15 cellular contexts compared by ENCODE assay signal in the genomic region with DNA sequence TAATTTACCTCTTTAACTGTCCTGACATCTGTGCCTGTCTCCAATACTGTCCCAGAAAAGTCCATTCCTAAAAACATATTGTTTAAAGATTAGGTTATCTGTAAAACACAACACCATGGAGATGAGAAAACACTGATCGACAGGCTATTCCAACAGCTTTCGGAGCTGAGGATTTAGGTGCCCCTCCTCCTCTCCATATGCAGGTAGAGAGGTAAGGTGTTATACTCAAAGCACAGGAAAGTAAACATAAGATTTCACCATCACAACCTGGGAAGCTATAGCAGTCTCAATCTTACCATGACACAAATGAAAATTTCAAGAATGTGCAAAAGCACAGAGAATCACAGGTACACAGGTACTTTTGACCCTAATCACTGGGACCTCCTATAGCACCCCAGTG.
DNase-seq lines count a peak whose midpoint lies in the region; ATAC-seq and TF ChIP-seq lines count a peak whose summit lies in the region.
"Had no signal": no experiment of that assay in that cellular context is flagged by ENCODE, and none has a peak within 500 bp of the region (broad histone marks: within the 10 kb centered on the region; RNA-seq: fewer than 3 reads in every experiment).

No MANE protein-coding gene starts in this region.

- 75 to 87% (median 82%) methylated on average over 2 of the region's 2 CpGs for WGBS in psoas muscle, 3 donors

- no peaks in the 10 kb centered on the region for H3K27me3 Mint-ChIP-seq in MCF 10A (ENCODE audit: insufficient read depth, unreplicated experiment)

- no peaks in the 10 kb centered on the region for H3K36me3 ChIP-seq in breast epithelium
- no peaks in the 10 kb centered on the region for H3K36me3 ChIP-seq in left lung
- peaks cover 0 to 12% of the 10 kb centered on the region in 2 donors for H3K36me3 ChIP-seq in psoas muscle (ENCODE audit: insufficient read depth in 1 of 2, low read depth in 1 of 2)
- H3K36me3 ChIP-seq: BLaER1, HAP-1 had no signal

- TF ChIP-seq CTCF in breast epithelium (IDR thresholded peaks at IDR 0.05) (no peak), MCF 10A (IDR thresholded peaks at IDR 0.05; ENCODE audit: unreplicated experiment) (no peak), left lung (IDR thresholded peaks at IDR 0.05) (no peak), psoas muscle (IDR thresholded peaks at IDR 0.05) (no peak)

- H3K36me3 Mint-ChIP-seq in MCF 10A (ENCODE audit: insufficient read depth, unreplicated experiment), result no peaks in the 10 kb centered on the region
- H3K36me3 Mint-ChIP-seq: CD8-positive, alpha-beta memory T cell had no signal

- H3K27ac Mint-ChIP-seq in MCF 10A (ENCODE audit: low read depth, unreplicated experiment), result no peak overlapping the region
- H3K27ac Mint-ChIP-seq: CD8-positive, alpha-beta memory T cell had no signal

- H3K9me3 ChIP-seq in breast epithelium (no peaks in the 10 kb centered on the region), left lung (no peaks in the 10 kb centered on the region), psoas muscle (no peaks in the 10 kb centered on the region)
- H3K9me3 ChIP-seq: Caco-2, HAP-1 had no signal

- CTCF ChIA-PET in MCF 10A (lab: Yijun Ruan, JAX), result interaction anchor here (0.6 to 7.8 kb wide), 22 partner anchors 14 to 388 kb away, joined by 3 to 171 read pairs (median 8); partner anchors contain the start of genes RASAL2 and SEC16B

- H3K9me3 Mint-ChIP-seq in MCF 10A (ENCODE audit: unreplicated experiment), result no peaks in the 10 kb centered on the region

- ATAC-seq in left lung (peak; percentile 56), psoas muscle (no peak), left lobe of liver (no peak)

- DNase-seq in breast epithelium (ENCODE audit: low spot score in 2 of 2) (no peak), MCF 10A (ENCODE audit: unreplicated experiment) (no peak), left lung (no peak), psoas muscle (no peak), cerebellar cortex (ENCODE audit: low spot score) (no peak), left lobe of liver (ENCODE audit: low spot score) (no peak), NCI-H748 (lab: John Stamatoyannopoulos, UW; ENCODE audit: unreplicated experiment) (no peak)
- DNase-seq: 8988T; AML-193; CD8-positive, alpha-beta memory T cell; DND-41; GDM1 had no signal

- H3K4me1 ChIP-seq in breast epithelium (no peaks in the 10 kb centered on the region), left lung (peaks cover 0 to 18% of the 10 kb centered on the region in 2 donors), psoas muscle (peaks cover 28% of the 10 kb centered on the region)
- H3K4me1 ChIP-seq: BLaER1 had no signal

- BruUV-seq in MCF 10A (replicated peaks; lab: Mats Ljungman, UMichigan), result no TSS peak

- no peak overlapping the region for H3K4me3 ChIP-seq in breast epithelium
- H3K4me3 ChIP-seq in left lung, result no peak overlapping the region
- H3K4me3 ChIP-seq in psoas muscle, result no peak overlapping the region
- H3K4me3 ChIP-seq: BLaER1, HAP-1 had no signal

- POLR2A ChIA-PET in MCF 10A (lab: Yijun Ruan, JAX), result interaction anchor here (0.6 to 2.3 kb wide), 4 partner anchors 60 to 249 kb away, joined by 3 to 14 read pairs (median 8); partner anchors contain the start of gene RASAL2

- no peak for TF ChIP-seq POLR2A in breast epithelium (IDR thresholded peaks at IDR 0.05)

- H3K4me3 Mint-ChIP-seq in MCF 10A (ENCODE audit: unreplicated experiment), result no peak overlapping the region
- H3K4me3 Mint-ChIP-seq: CD8-positive, alpha-beta memory T cell had no signal

- H3K27ac ChIP-seq in breast epithelium, result peak overlapping the region; percentile 27 to 56
- H3K27ac ChIP-seq in left lung, result no peak overlapping the region
- peak overlapping the region; percentile 90 for H3K27ac ChIP-seq in psoas muscle
- H3K27ac ChIP-seq: BLaER1 had no signal

- no peaks in the 10 kb centered on the region for H3K27me3 ChIP-seq in breast epithelium
- no peaks in the 10 kb centered on the region for H3K27me3 ChIP-seq in left lung
- no peaks in the 10 kb centered on the region for H3K27me3 ChIP-seq in psoas muscle (ENCODE audit: insufficient read depth in 3 of 3, low read length in 2 of 3)
- H3K27me3 ChIP-seq: BLaER1 had no signal

- H3K4me1 Mint-ChIP-seq in MCF 10A (ENCODE audit: insufficient read depth, unreplicated experiment), result no peaks in the 10 kb centered on the region
- H3K4me1 Mint-ChIP-seq: CD8-positive, alpha-beta memory T cell had no signal

- intact Hi-C loops in breast epithelium (cut with DNase I; ENCODE audit: low total_unique reads), result no loop called here
- intact Hi-C loops in MCF 10A (cut with micrococcal nuclease), result loop anchor here (2.0 to 10.0 kb wide), 3 partner anchors 74 to 502 kb away; no protein-coding TSS in a partner anchor
- intact Hi-C loops in left lung (cut with DNase I), result loop anchor here in 1 of 2 donors (10.0 kb wide), 1 partner anchor 242 kb away; no protein-coding TSS in a partner anchor
- intact Hi-C loops in psoas muscle (cut with DNase I), result loop anchor here (5.0 to 10.0 kb wide), 4 partner anchors 48 to 159 kb away; partner anchors contain the start of gene RASAL2 (in 1 of the 2)

Comparison
In these comparisons a context has a peak if more than half of its experiments do, and no peak if none do; other contexts are left out.
1. H3K27ac ChIP-seq: peak in breast epithelium (2 of 2) and psoas muscle (single experiment); none in left lung (0 of 2).